Comparison of ENCODE assay signal across 24 cellular contexts in genomic region chr1:3891329-3891867, GRCh38. TPM values are rescaled to one million over a fixed set of nuclear protein-coding genes. Genes with fewer than 3 reads are reported as not detected.
DNase-seq lines count a peak whose midpoint lies in the region; ATAC-seq and TF ChIP-seq lines count a peak whose summit lies in the region.
"Had no signal": no experiment of that assay in that cellular context is flagged by ENCODE, and none has a peak within 500 bp of the region (broad histone marks: within the 10 kb centered on the region; RNA-seq: fewer than 3 reads in every experiment).

No MANE protein-coding gene starts in this region.

- intact Hi-C loops in dendritic cell treated with granulocyte-macrophage colony-stimulating factor and Interleukin-4, amounts not matched to agents 40 ng/mL and 50 ng/mL, for 4 days (cut with micrococcal nuclease): loop anchor here (1.0 to 2.0 kb wide), 2 partner anchors 9 to 35 kb away; partner anchors contain the start of genes C1orf174, CEP104 and DFFB
- intact Hi-C loops in spleen (cut with DNase I; ENCODE audit: low total_unique reads): no loop called here
- intact Hi-C loops in PC-3 (cut with micrococcal nuclease): no loop called here

- no peak overlapping the region for H3K9ac ChIP-seq in PC-3 (ENCODE audit: low read length)
- H3K9ac ChIP-seq: GM23248 had no signal

- H3K4me2 ChIP-seq in PC-3 (ENCODE audit: low read length): no peak overlapping the region
- H3K4me2 ChIP-seq: A549 had no signal

- peak overlapping the region; percentile 40 for H3K27ac ChIP-seq in HL-60 (replicated peaks)
- H3K27ac ChIP-seq in spleen: peak overlapping the region in 5 of 8 donors; percentile 65 to 78 (median 74)
- H3K27ac ChIP-seq in WERI-Rb-1: no peak overlapping the region
- H3K27ac ChIP-seq in PC-3 (ENCODE audit: low read length): no peak overlapping the region
- H3K27ac ChIP-seq: A549, GM23248, pancreas, SJCRH30 had no signal

- no peaks in the 10 kb centered on the region for H3K9me2 ChIP-seq in PC-3 (replicated peaks; ENCODE audit: low read length)

- H2AFZ ChIP-seq in PC-3 (ENCODE audit: low read length): no peak overlapping the region
- H2AFZ ChIP-seq: GM23248 had no signal

- H3F3A ChIP-seq in PC-3 (ENCODE audit: low read length, unreplicated experiment): no peaks in the 10 kb centered on the region

- H3K36me3 ChIP-seq in spleen: peaks cover 2 to 83% (median 54%) of the 10 kb centered on the region in 6 donors
- peaks cover 49% of the 10 kb centered on the region for H3K36me3 ChIP-seq in WERI-Rb-1
- H3K36me3 ChIP-seq in PC-3 (ENCODE audit: low read depth, low read length): peaks cover 39% of the 10 kb centered on the region
- H3K36me3 ChIP-seq: BE2C had no signal

- H3K27ac Mint-ChIP-seq in activated T-cell treated with anti-CD3 and anti-CD28 coated beads, Interleukin-2, amount 50 U/mL, for 24 hours: peak overlapping the region; percentile 71
- H3K27ac Mint-ChIP-seq in dendritic cell treated with granulocyte-macrophage colony-stimulating factor and Interleukin-4, amounts not matched to agents 40 ng/mL and 50 ng/mL, for 4 days: peak overlapping the region; percentile 70

- DNase-seq in activated T-cell treated with anti-CD3 and anti-CD28 coated beads, Interleukin-2, amount 50 U/mL, for 24 hours: no peak
- DNase-seq in activated T-cell treated with anti-CD3 and anti-CD28 coated beads for 4 hours (no peak), HL-60 (ENCODE audit: low read depth in 1 of 2, low spot score in 1 of 2) (no peak), spleen (peak; percentile 59), WERI-Rb-1 (no peak), PC-3 (no peak), GOT3 (lab: John Stamatoyannopoulos, UW) (no peak)
- DNase-seq: activated T-cell treated with anti-CD3 and anti-CD28 coated beads, Interleukin-2, amount 50 U/mL, for 4 hours; BE2C; Calu3; GM23248; left cardiac atrium; mesendoderm; naive B cell; NCI-H1105; NCI-H2081; NCI-H446; pancreas; Peyer's patch; SJCRH30 had no signal

- H3K36me3 Mint-ChIP-seq in activated T-cell treated with anti-CD3 and anti-CD28 coated beads, Interleukin-2, amount 50 U/mL, for 24 hours (ENCODE audit: low read depth): peaks cover 75% of the 10 kb centered on the region
- peaks cover 82% of the 10 kb centered on the region for H3K36me3 Mint-ChIP-seq in dendritic cell treated with granulocyte-macrophage colony-stimulating factor and Interleukin-4, amounts not matched to agents 40 ng/mL and 50 ng/mL, for 4 days (ENCODE audit: low read depth)
- H3K36me3 Mint-ChIP-seq: activated naive CD8-positive, alpha-beta T cell had no signal

- peaks cover 0 to 60% (median 30%) of the 10 kb centered on the region in 6 donors for H3K4me1 ChIP-seq in spleen
- H3K4me1 ChIP-seq in PC-3 (ENCODE audit: insufficient read depth, low read length): no peaks in the 10 kb centered on the region
- H3K4me1 ChIP-seq: A549, BE2C, pancreas, SJCRH30 had no signal

- H4K20me1 ChIP-seq in PC-3 (ENCODE audit: low read length): peaks cover 32% of the 10 kb centered on the region

- no peaks in the 10 kb centered on the region for H3K9me3 ChIP-seq in spleen
- no peaks in the 10 kb centered on the region for H3K9me3 ChIP-seq in WERI-Rb-1 (ENCODE audit: severe bottlenecking)
- H3K9me3 ChIP-seq in PC-3 (ENCODE audit: low read length): no peaks in the 10 kb centered on the region
- H3K9me3 ChIP-seq: A549, BE2C, pancreas, Peyer's patch, SJCRH30 had no signal

- TF ChIP-seq POLR2A in spleen (IDR thresholded peaks at IDR 0.05): no peak

- 74 to 90% (median 81%) methylated on average over 16 to 17 of the region's 17 CpGs for WGBS in spleen, 5 donors

- no peaks in the 10 kb centered on the region for H3K9me3 Mint-ChIP-seq in activated T-cell treated with anti-CD3 and anti-CD28 coated beads, Interleukin-2, amount 50 U/mL, for 24 hours
- H3K9me3 Mint-ChIP-seq in dendritic cell treated with granulocyte-macrophage colony-stimulating factor and Interleukin-4, amounts not matched to agents 40 ng/mL and 50 ng/mL, for 4 days: no peaks in the 10 kb centered on the region
- H3K9me3 Mint-ChIP-seq: activated T-cell treated with anti-CD3 and anti-CD28 coated beads, Interleukin-2, amount 50 U/mL, for 4 hours; naive B cell had no signal

- CTCF ChIA-PET in PC-3 (lab: Charles Lee): no interaction called here

- peaks cover 39% of the 10 kb centered on the region for H3K4me1 Mint-ChIP-seq in activated T-cell treated with anti-CD3 and anti-CD28 coated beads, Interleukin-2, amount 50 U/mL, for 24 hours (ENCODE audit: low read depth)
- H3K4me1 Mint-ChIP-seq in dendritic cell treated with granulocyte-macrophage colony-stimulating factor and Interleukin-4, amounts not matched to agents 40 ng/mL and 50 ng/mL, for 4 days (ENCODE audit: low read depth): peaks cover 50% of the 10 kb centered on the region

- no peaks in the 10 kb centered on the region for H3K27me3 Mint-ChIP-seq in activated T-cell treated with anti-CD3 and anti-CD28 coated beads, Interleukin-2, amount 50 U/mL, for 24 hours
- no peaks in the 10 kb centered on the region for H3K27me3 Mint-ChIP-seq in dendritic cell treated with granulocyte-macrophage colony-stimulating factor and Interleukin-4, amounts not matched to agents 40 ng/mL and 50 ng/mL, for 4 days
- H3K27me3 Mint-ChIP-seq: activated naive CD8-positive, alpha-beta T cell; naive B cell had no signal

- POLR2A ChIA-PET in PC-3 (lab: Charles Lee; ENCODE audit: unreplicated experiment): no interaction called here

- peaks cover 45% of the 10 kb centered on the region for H3K79me2 ChIP-seq in PC-3 (ENCODE audit: low read length)

- no peak for ATAC-seq in PC-3
- ATAC-seq: A549, left cardiac atrium, right cardiac atrium had no signal

- H3K4me3 ChIP-seq in HL-60 (replicated peaks; ENCODE audit: insufficient read depth, low read length) (no peak overlapping the region; the same call in 1 of the 2 replicates), spleen (peak overlapping the region in 1 of 8 donors; percentile 26), WERI-Rb-1 (ENCODE audit: low read depth, low read length) (no peak overlapping the region), PC-3 (ENCODE audit: low read length) (no peak overlapping the region)
- H3K4me3 ChIP-seq: A549, GM23248, pancreas, Peyer's patch, SJCRH30 had no signal

- H3K27me3 ChIP-seq in HL-60 (ENCODE audit: insufficient read depth, poor library complexity, severe bottlenecking) (no peaks in the 10 kb centered on the region), spleen (replicated peaks in 1 of 7) (no peaks in the 10 kb centered on the region), WERI-Rb-1 (ENCODE audit: insufficient read depth, low read depth, severe bottlenecking) (no peaks in the 10 kb centered on the region), PC-3 (ENCODE audit: low read length) (no peaks in the 10 kb centered on the region)
- H3K27me3 ChIP-seq: BE2C, pancreas, Peyer's patch, SJCRH30 had no signal

- BruUV-seq in PC-3 (replicated peaks; lab: Mats Ljungman, UMichigan): no TSS peak

- no peak overlapping the region for H3K4me3 Mint-ChIP-seq in activated T-cell treated with anti-CD3 and anti-CD28 coated beads, Interleukin-2, amount 50 U/mL, for 24 hours
- H3K4me3 Mint-ChIP-seq in dendritic cell treated with granulocyte-macrophage colony-stimulating factor and Interleukin-4, amounts not matched to agents 40 ng/mL and 50 ng/mL, for 4 days: peak overlapping the region; percentile 34
- H3K4me3 Mint-ChIP-seq: activated naive CD8-positive, alpha-beta T cell; naive B cell had no signal

- TF ChIP-seq CTCF in HL-60 (IDR thresholded peaks at IDR 0.05; ENCODE audit: insufficient read depth, low read length) (no peak), spleen (IDR thresholded peaks at IDR 0.05 in 8 of 11, conservative IDR thresholded peaks at IDR 0.05 in 3 of 11) (no peak), WERI-Rb-1 (IDR thresholded peaks at IDR 0.05; ENCODE audit: low read depth, low read length) (no peak), PC-3 (conservative IDR thresholded peaks at IDR 0.05; ENCODE audit: low read depth, low read length) (no peak)

RNA-seq across cellular contexts. Expression of gene C1orf174, which starts 8.7 kb away (rescaled TPM):
- total RNA-seq in spleen: 10 to 100 TPM; 19.7 to 34.5 (median 23.7) TPM
- 10 to 100 TPM; 14.9 to 24.2 (median 15.8) TPM for polyA plus RNA-seq in spleen
- total RNA-seq in PC-3 (2014; rRNA removed): 64.2 and 70.9 TPM in 2 replicates

RNA-seq across cellular contexts. Expression of gene DFFB, which starts 34.1 kb away (rescaled TPM):
- total RNA-seq in spleen (10 to 100 TPM in 5 of 7 donors, 1 to 10 TPM in 2; 8.5 to 13.8 (median 12.1) TPM), PC-3 (2014; rRNA removed) (17.1 and 19.6 TPM in 2 replicates)
- polyA plus RNA-seq in spleen: 10 to 100 TPM in 1 of 3 donors, 1 to 10 TPM in 2; 6.3 to 10.5 (median 8.7) TPM

RNA-seq across cellular contexts. Expression of gene CEP104, which starts 34.4 kb away (rescaled TPM):
- total RNA-seq in spleen (10 to 100 TPM; 26.4 to 49.4 (median 42.0) TPM), PC-3 (2014; rRNA removed) (60.9 and 64.1 TPM in 2 replicates)
- 1 to 10 TPM; 4.5 to 8.4 (median 5.3) TPM for polyA plus RNA-seq in spleen

Comparison
In these comparisons a context has a peak if more than half of its experiments do, and no peak if none do; other contexts are left out.
1. H3K27ac ChIP-seq: peak in HL-60 (single experiment) and spleen (5 of 8); none in WERI-Rb-1 (single experiment) and PC-3 (single experiment).